13 cellular contexts compared by ENCODE assay signal in genomic region chr22:41846268-41847002, GRCh38. TPM values are rescaled to one million over a fixed set of nuclear protein-coding genes. Genes with fewer than 3 reads are reported as not detected.
DNase-seq lines count a peak whose midpoint lies in the region; ATAC-seq and TF ChIP-seq lines count a peak whose summit lies in the region.
"Had no signal": no experiment of that assay in that cellular context is flagged by ENCODE, and none has a peak within 500 bp of the region (broad histone marks: within the 10 kb centered on the region; RNA-seq: fewer than 3 reads in every experiment).

No MANE protein-coding gene starts in this region.

- H2AK5ac ChIP-seq in mesendoderm (ENCODE audit: low read length): no peak overlapping the region

- peaks cover 71% of the 10 kb centered on the region for H3K4me1 Mint-ChIP-seq in brain

- H2BK15ac ChIP-seq in mesendoderm (replicated peaks; ENCODE audit: low read depth): no peak overlapping the region

- no peak overlapping the region for H4K5ac ChIP-seq in mesendoderm (ENCODE audit: low read length)

- H3K79me2 ChIP-seq in mesendoderm (ENCODE audit: control insufficient read depth, insufficient read depth, low read length): peaks cover 73% of the 10 kb centered on the region

- H3K4ac ChIP-seq in mesendoderm (ENCODE audit: low read depth, low read length): no peak overlapping the region

- no peaks in the 10 kb centered on the region for H3K27me3 ChIP-seq in mesendoderm (ENCODE audit: insufficient read depth, low read length, poor library complexity)

- DNase-seq in mesendoderm (no peak), activated gamma-delta T cell treated with Interleukin-2 at 50 U/mL for 16 hours (no peak), NCI-H1105 (lab: John Stamatoyannopoulos, UW) (no peak), Kasumi-1 (lab: John Stamatoyannopoulos, UW) (no peak)
- DNase-seq: activated CD4-positive, alpha-beta T cell treated with anti-CD3 and anti-CD28 coated beads, Interleukin-2, amount 50 U/mL, for 4 hours; anterior cingulate cortex; H7; nucleus accumbens; SHP77 treated with DMSO at 0.1 percent for 48 hours had no signal

- H3K36me3 Mint-ChIP-seq in brain: peaks cover 66% of the 10 kb centered on the region

- CTCF ChIA-PET in HEK293 (lab: Yijun Ruan, JAX): interaction anchor here (0.6 to 4.9 kb wide), 4 partner anchors 11 to 95 kb away, joined by 3 to 35 read pairs (median 4); no protein-coding TSS in a partner anchor

- H3K4me3 ChIP-seq in HEK293 (ENCODE audit: low read depth, low read length): no peak overlapping the region
- H3K4me3 ChIP-seq in mesendoderm (ENCODE audit: low read length): no peak overlapping the region

- H3K9me3 Mint-ChIP-seq in brain: peaks cover 0 to 3% (median 0%) of the 10 kb centered on the region in 5 experiments

- peak overlapping the region; percentile 31 for H3K9ac ChIP-seq in mesendoderm (ENCODE audit: low read length)

- H3K4me1 ChIP-seq in HEK293 (ENCODE audit: control insufficient read depth, insufficient read depth, low read length) (peaks cover 23% of the 10 kb centered on the region), mesendoderm (ENCODE audit: control insufficient read depth, low read depth, low read length) (peaks cover 22% of the 10 kb centered on the region)

- no peak overlapping the region for H4K8ac ChIP-seq in mesendoderm (ENCODE audit: low read depth, low read length)

- H3K4me2 ChIP-seq in mesendoderm (ENCODE audit: low read length): no peak overlapping the region

- no CpG with 5 or more reads among the region's 10 CpGs for WGBS in mesendoderm (ENCODE audit: extremely low coverage, insufficient coverage, low lambda C conversion rate)

- H3K23ac ChIP-seq in mesendoderm (ENCODE audit: low read length): no peak overlapping the region

- H3K27ac Mint-ChIP-seq in brain: peak overlapping the region; percentile 83 to 97 (median 92)

- H3K79me1 ChIP-seq in mesendoderm (ENCODE audit: low read length): peaks cover 27% of the 10 kb centered on the region

- peaks cover 3 to 16% of the 10 kb centered on the region in 2 experiments; a peak in 2 of 3 replicates for H3K36me3 ChIP-seq in HEK293 (ENCODE audit: control insufficient read depth in 2 of 2, insufficient read depth in 1 of 2, low read length in 2 of 2)
- no peaks in the 10 kb centered on the region for H3K36me3 ChIP-seq in mesendoderm (ENCODE audit: control insufficient read depth, insufficient read depth, low read length)

- ATAC-seq in HG03342 (IDR thresholded peaks at IDR 0.05; ENCODE audit: unreplicated experiment): no peak

- peak overlapping the region; percentile 25 to 74 (median 59) for H3K4me3 Mint-ChIP-seq in brain

- H3K27ac ChIP-seq in 22Rv1 (peak overlapping the region; percentile 55), HEK293 (ENCODE audit: extremely low read depth, low read depth, low read length) (0 out of 2 replicates have a peak overlapping the region, but pooled peaks have one; percentile 33), mesendoderm (ENCODE audit: low read depth, low read length) (peak overlapping the region; percentile 9)

- TF ChIP-seq CTCF in 22Rv1 (IDR thresholded peaks at IDR 0.05): no peak
- no peak for TF ChIP-seq CTCF in HEK293 (tag by site-specific recombination; IDR thresholded peaks at IDR 0.05)
- no peak for TF ChIP-seq CTCF in brain (conservative IDR thresholded peaks at IDR 0.05)

- POLR2A ChIA-PET in HEK293 (lab: Yijun Ruan, JAX): interaction anchor here (0.5 to 2.5 kb wide), 4 partner anchors 13 to 100 kb away, joined by 3 to 7 read pairs (median 4); partner anchors contain the start of genes CENPM and SREBF2

- peak overlapping the region; percentile 51 for H3K56ac ChIP-seq in mesendoderm (ENCODE audit: low read length)

- H2BK120ac ChIP-seq in mesendoderm (ENCODE audit: low read depth, low read length): peak overlapping the region; percentile 31

- H3K18ac ChIP-seq in mesendoderm (ENCODE audit: low read length): no peak overlapping the region

- peaks cover 2% of the 10 kb centered on the region for H3K27me3 Mint-ChIP-seq in brain

- H2BK5ac ChIP-seq in mesendoderm (ENCODE audit: low read length): no peak overlapping the region

- H3K9me3 ChIP-seq in HEK293 (ENCODE audit: control insufficient read depth, insufficient read depth, low read depth, low read length): no peaks in the 10 kb centered on the region

TF ChIP-seq in HEK293, 187 proteins besides CTCF, POLR2A, EP300 and RAD21 (continues in another document):
- TF ChIP-seq ZIC2 (tag by site-specific recombination; IDR thresholded peaks at IDR 0.05): 0 out of 2 replicates have a peak, but pooled peaks have one; percentile 10
- TF ChIP-seq ZBTB17 (tag by site-specific recombination; IDR thresholded peaks at IDR 0.05): peak; percentile 72
- no peak for TF ChIP-seq MYNN (tag by site-specific recombination; IDR thresholded peaks at IDR 0.05; ENCODE audit: borderline replicate concordance)
- 0 out of 2 replicates have a peak, but pooled peaks have one; percentile 25 for TF ChIP-seq TRIM28 (IDR thresholded peaks at IDR 0.05; ENCODE audit: borderline replicate concordance, low read length)
- TF ChIP-seq ZNF561 (tag by site-specific recombination; IDR thresholded peaks at IDR 0.05; ENCODE audit: borderline replicate concordance): no peak
- no peak for TF ChIP-seq ZBTB10 (tag by site-specific recombination; IDR thresholded peaks at IDR 0.05)
- TF ChIP-seq SETDB1 (IDR thresholded peaks at IDR 0.05; ENCODE audit: insufficient read length, low read length): no peak
- no peak for TF ChIP-seq INSM2 (tag by site-specific recombination; IDR thresholded peaks at IDR 0.05)
- no peak for TF ChIP-seq ZNF692 (tag by site-specific recombination; IDR thresholded peaks at IDR 0.05)
- peak; percentile 84 for TF ChIP-seq PRDM1 (tag by site-specific recombination; IDR thresholded peaks at IDR 0.05)

RNA-seq across cellular contexts. Expression of gene SREBF2, which starts 13.5 kb away (rescaled TPM):
- 115 TPM for polyA plus RNA-seq in brain (ENCODE audit: insufficient read depth, low read depth, low replicate concordance)
- polyA plus RNA-seq in mesendoderm (2013, experiment 1 of 2): 83.8 TPM
- polyA plus RNA-seq in mesendoderm (2013, experiment 2 of 2): 84.9 TPM

RNA-seq across cellular contexts. Expression of gene CCDC134, which starts 46.0 kb away (rescaled TPM):
- 3.7 TPM for polyA plus RNA-seq in brain (ENCODE audit: insufficient read depth, low read depth, low replicate concordance)
- 8.3 TPM for polyA plus RNA-seq in mesendoderm (2013, experiment 1 of 2)
- 8.0 TPM for polyA plus RNA-seq in mesendoderm (2013, experiment 2 of 2)
